ENCODE assay signal across 9 cellular contexts in the genomic region with DNA sequence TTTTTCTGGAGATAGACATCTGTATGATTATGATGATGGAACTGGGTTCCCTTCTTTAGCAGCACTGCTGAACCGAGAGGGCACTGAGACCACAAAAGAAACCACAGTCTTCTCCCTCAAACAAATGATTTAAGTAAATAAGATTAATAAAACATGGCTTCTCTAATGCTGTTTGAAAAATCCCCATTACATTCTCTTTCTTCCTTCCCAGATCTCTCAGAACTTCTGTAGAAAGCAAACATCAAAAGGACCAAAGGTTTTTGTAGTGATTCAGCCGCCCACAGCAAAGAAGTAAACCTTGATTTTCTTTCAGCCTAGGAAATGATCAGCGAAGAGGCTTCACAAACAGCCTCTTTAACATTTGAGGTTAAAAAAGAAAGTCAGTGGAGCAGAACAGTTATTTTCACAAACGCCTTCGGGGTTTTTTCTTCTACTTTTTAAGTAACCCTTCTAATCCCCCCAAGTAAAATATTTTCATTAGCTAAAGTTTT.
DNase-seq lines count a peak whose midpoint lies in the region; ATAC-seq and TF ChIP-seq lines count a peak whose summit lies in the region.
"Had no signal": no experiment of that assay in that cellular context is flagged by ENCODE, and none has a peak within 500 bp of the region (broad histone marks: within the 10 kb centered on the region; RNA-seq: fewer than 3 reads in every experiment).

No MANE protein-coding gene starts in this region.

- DNase-seq in H9 (no peak), NAMALWA (ENCODE audit: low spot score) (peak; percentile 62), dedifferentiated amniotic fluid mesenchymal stem cell (ENCODE audit: extremely low spot score) (peak; percentile 58), retina (no peak), COLO668 (lab: John Stamatoyannopoulos, UW; ENCODE audit: unreplicated experiment) (no peak)
- peak; percentile 2 to 4 for DNase-seq in stimulated activated CD8-positive, alpha-beta memory T cell treated with anti-CD3 and anti-CD28 coated beads, Interleukin-15, amount 100 ng/mL, for 48 hours (ENCODE audit: low read depth in 2 of 2)
- DNase-seq in NK-92 treated with Interleukin-12 subunit alpha and Interleukin-12 subunit beta, amount 100 ng/mL, for 24 hours (lab: John Stamatoyannopoulos, UW): no peak
- DNase-seq: pancreas had no signal

- no peak overlapping the region for H4K8ac ChIP-seq in H9 (replicated peaks; ENCODE audit: insufficient read length, low read depth, low read length)

- no peaks in the 10 kb centered on the region for H3K27me3 Mint-ChIP-seq in H9 (ENCODE audit: low read depth)

- no peak overlapping the region for H3K4me2 ChIP-seq in H9 (ENCODE audit: insufficient read depth, insufficient read length, low read length)

- no peaks in the 10 kb centered on the region for H3K27me3 ChIP-seq in H9 (ENCODE audit: insufficient read depth, low read length)
- H3K27me3 ChIP-seq: pancreas had no signal

- no peaks in the 10 kb centered on the region for H3K79me2 ChIP-seq in H9 (ENCODE audit: insufficient read depth, low read length)

- no peak overlapping the region for H2BK5ac ChIP-seq in H9 (ENCODE audit: insufficient read length, low read length)

- H3K23me2 ChIP-seq in H9 (ENCODE audit: insufficient read length, low read depth, low read length, poor library complexity, severe bottlenecking): no peaks in the 10 kb centered on the region

- H2BK15ac ChIP-seq in H9 (ENCODE audit: low read depth, low read length): no peak overlapping the region

- no peak overlapping the region for H2AK5ac ChIP-seq in H9 (ENCODE audit: insufficient read length, low read length)

- H3K79me1 ChIP-seq in H9 (ENCODE audit: insufficient read depth, low read depth, low read length, poor library complexity, severe bottlenecking): no peaks in the 10 kb centered on the region

- ATAC-seq in GM18519 (IDR thresholded peaks at IDR 0.05; ENCODE audit: low FRiP score, unreplicated experiment): peak; percentile 76

- no peak overlapping the region for H3K27ac ChIP-seq in H9 (ENCODE audit: insufficient read length, low read depth, low read length)

- no peak overlapping the region for H2BK12ac ChIP-seq in H9 (ENCODE audit: insufficient read length, low read depth, low read length)

- H3K4me1 Mint-ChIP-seq in H9: peaks cover 11% of the 10 kb centered on the region in 2 experiments

- H4K5ac ChIP-seq in H9 (ENCODE audit: insufficient read length, low read depth, low read length): no peak overlapping the region

- no peak overlapping the region for H3T11ph ChIP-seq in H9 (ENCODE audit: low read length)

- H3K9ac ChIP-seq in H9 (ENCODE audit: extremely low read depth, insufficient read length, low read length): no peak overlapping the region

- peaks cover 3% of the 10 kb centered on the region; the same call in 1 of the 2 replicates for H3K4me1 ChIP-seq in H9 (ENCODE audit: insufficient read depth, low read length)

- no peak overlapping the region for H4K91ac ChIP-seq in H9 (ENCODE audit: insufficient read length, low read depth, low read length)

- peak overlapping the region in 1 of 3 experiments; percentile 5; a peak in 1 of 7 replicates for H3K27ac Mint-ChIP-seq in H9

- H2BK120ac ChIP-seq in H9 (ENCODE audit: low read depth, low read length, poor library complexity, severe bottlenecking): no peak overlapping the region

- H3K56ac ChIP-seq in H9 (ENCODE audit: insufficient read length, low read depth, low read length): no peak overlapping the region

- peak overlapping the region; percentile 40 for H2AFZ ChIP-seq in H9 (ENCODE audit: low read length)

- no peak overlapping the region for H3K4me3 Mint-ChIP-seq in H9

- no peak overlapping the region for H3K4ac ChIP-seq in H9 (ENCODE audit: low read depth, low read length)

- no peak overlapping the region for H3K14ac ChIP-seq in H9 (ENCODE audit: insufficient read depth, low read length)

- H3K36me3 Mint-ChIP-seq in H9 (ENCODE audit: insufficient read depth in 1 of 3, low read depth in 3 of 3): no peaks in the 10 kb centered on the region

- H4K20me1 ChIP-seq in H9 (ENCODE audit: control insufficient read depth, insufficient read depth, insufficient read length): no peaks in the 10 kb centered on the region

- no peak for TF ChIP-seq CTCF in H9 (conservative IDR thresholded peaks at IDR 0.05)

- no peaks in the 10 kb centered on the region for H3K9me3 ChIP-seq in H9 (ENCODE audit: control insufficient read depth, low read depth, low read length)
- H3K9me3 ChIP-seq: pancreas had no signal

- H3K23ac ChIP-seq in H9 (ENCODE audit: insufficient read length, low read depth, low read length): no peak overlapping the region

- H3K18ac ChIP-seq in H9 (ENCODE audit: insufficient read length, low read depth, low read length): no peak overlapping the region

- no CpG with 5 or more reads among the region's 5 CpGs for WGBS in H9 (ENCODE audit: extremely low coverage, insufficient read length, low lambda C conversion rate)

- no peak overlapping the region for H2BK20ac ChIP-seq in H9 (ENCODE audit: low read depth, low read length, poor library complexity, severe bottlenecking)

- no peaks in the 10 kb centered on the region for H3K9me3 Mint-ChIP-seq in H9

Comparison
In these comparisons a context has a peak if more than half of its experiments do, and no peak if none do; other contexts are left out.
1. DNase-seq: peak in NAMALWA (single experiment), dedifferentiated amniotic fluid mesenchymal stem cell (single experiment) and stimulated activated CD8-positive, alpha-beta memory T cell treated with anti-CD3 and anti-CD28 coated beads, Interleukin-15, amount 100 ng/mL, for 48 hours (2 of 2); none in H9 (single experiment), NK-92 treated with Interleukin-12 subunit alpha and Interleukin-12 subunit beta, amount 100 ng/mL, for 24 hours (single experiment), retina (single experiment) and COLO668 (single experiment).